ENCODE assay signal across 29 cellular contexts in the genomic region with DNA sequence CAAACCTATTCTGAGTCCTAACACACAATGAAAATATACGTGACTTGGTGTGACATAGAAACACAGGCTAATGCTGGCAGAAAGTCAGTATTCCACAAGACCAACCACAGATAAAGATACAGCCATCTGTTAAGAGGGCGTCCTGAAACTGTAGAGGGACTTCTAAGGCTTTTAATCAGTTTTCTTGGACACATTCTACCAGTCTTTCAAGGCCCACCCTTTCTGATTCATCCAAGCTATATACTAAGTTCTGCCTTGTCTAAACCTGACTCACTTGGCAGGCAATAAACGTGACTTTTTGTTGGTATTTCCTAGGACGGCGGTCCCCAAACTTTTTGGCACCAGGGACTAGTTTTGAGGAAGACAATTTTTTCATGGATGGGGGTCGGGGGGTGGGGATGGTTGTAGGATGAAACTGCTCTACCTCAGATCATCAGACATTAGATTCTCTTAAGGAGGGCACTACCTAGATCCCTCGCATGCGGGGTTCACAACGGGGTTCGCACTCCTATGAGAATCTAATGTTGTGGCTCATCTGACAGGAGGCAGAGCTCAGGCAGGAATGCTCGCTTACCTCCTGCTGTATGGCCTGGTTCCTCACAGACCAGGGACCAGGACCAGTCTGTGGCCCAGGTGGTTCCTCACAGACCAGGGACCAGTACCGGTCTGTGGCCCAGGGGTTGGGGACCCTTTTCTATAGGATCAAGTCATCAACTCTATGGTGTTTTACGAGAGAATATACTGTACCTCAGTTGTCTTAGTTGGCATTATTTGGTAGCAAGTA.
A peak's percentile ranks its signal among the peaks of the same experiment; 100 is the strongest.
DNase-seq lines count a peak whose midpoint lies in the region; ATAC-seq, FAIRE-seq and TF ChIP-seq lines count a peak whose summit lies in the region.
"Had no signal": no experiment of that assay in that cellular context is flagged by ENCODE, and none has a peak within 500 bp of the region (broad histone marks: within the 10 kb centered on the region; RNA-seq: fewer than 3 reads in every experiment).

No MANE protein-coding gene starts in this region.

- H2AFZ ChIP-seq in K562 (ENCODE audit: low read depth, low read length) = no peak overlapping the region

- peak; percentile 48 for ATAC-seq in K562
- peak; percentile 57 for ATAC-seq in foreskin keratinocyte
- no peak for ATAC-seq in HG03469 (IDR thresholded peaks at IDR 0.05; ENCODE audit: unreplicated experiment)
- no peak for ATAC-seq in HG02610 (IDR thresholded peaks at IDR 0.05; ENCODE audit: unreplicated experiment)
- ATAC-seq: activated naive CD8-positive, alpha-beta T cell treated with anti-CD3 and anti-CD28 coated beads, Interleukin-2, amount 50 U/mL, for 24 hours; activated T-cell treated with anti-CD3 and anti-CD28 coated beads, Interleukin-2, amount 50 U/mL, for 4 hours; body of pancreas; left cardiac atrium had no signal

- WGBS in K562 (ENCODE audit: insufficient coverage, low coverage, missing lambda C conversion rate) = 82% methylated on average over 13 of the region's 13 CpGs

- TF ChIP-seq CTCF in K562 (IDR thresholded peaks at IDR 0.05 in 2 of 3, conservative IDR thresholded peaks at IDR 0.05 in 1 of 3; ENCODE audit: insufficient read depth in 2 of 3, low read depth in 1 of 3, low read length in 3 of 3) (no peak), foreskin keratinocyte (conservative IDR thresholded peaks at IDR 0.05) (no peak), kidney (IDR thresholded peaks at IDR 0.05; ENCODE audit: borderline replicate concordance, extremely low read depth, insufficient read depth) (no peak), WERI-Rb-1 (IDR thresholded peaks at IDR 0.05; ENCODE audit: low read depth, low read length) (no peak)

- H3K36me3 ChIP-seq in K562 (ENCODE audit: control insufficient read depth, insufficient read depth, low read length) (peaks cover 35% of the 10 kb centered on the region), kidney (ENCODE audit: control insufficient read depth in 1 of 2, insufficient read depth in 2 of 2, low read length in 2 of 2) (peaks cover 5 to 20% of the 10 kb centered on the region in 2 donors), WERI-Rb-1 (peaks cover 33% of the 10 kb centered on the region)

- no peak for FAIRE-seq in GM12891 (lab: Jason Lieb, UNC)
- FAIRE-seq in K562 (lab: Jason Lieb, UNC) = no peak
- no peak for FAIRE-seq in kidney (lab: Jason Lieb, UNC)
- FAIRE-seq: endothelial cell of umbilical vein, frontal cortex, G401.6, H1 had no signal

- in situ Hi-C loops in K562 (cut with MboI) = no loop called here

- H3K4me3 ChIP-seq in K562 (no peak overlapping the region), kidney (ENCODE audit: low read length in 2 of 2) (no peak overlapping the region), WERI-Rb-1 (ENCODE audit: low read depth, low read length) (no peak overlapping the region)
- H3K4me3 ChIP-seq: body of pancreas had no signal

- intact Hi-C loops in K562 (cut with micrococcal nuclease) = no loop called here
- intact Hi-C loops in kidney (cut with DNase I) = no loop called here

- POLR2A ChIA-PET in K562 (lab: Yijun Ruan, JAX) = no interaction called here

- H3K27ac ChIP-seq in K562 (ENCODE audit: extremely low read depth, low read depth, low read length) (no peak overlapping the region), foreskin keratinocyte (no peak overlapping the region), kidney (ENCODE audit: low read depth in 2 of 2, low read length in 2 of 2) (no peak overlapping the region), WERI-Rb-1 (no peak overlapping the region)
- H3K27ac ChIP-seq: body of pancreas, RWPE1, VCaP had no signal

- H4K20me1 ChIP-seq in K562 (replicated peaks; ENCODE audit: control insufficient read depth, insufficient read depth, low read length) = no peaks in the 10 kb centered on the region

- DNase-seq in GM12891 (ENCODE audit: insufficient read length, low spot score) = no peak
- peak; percentile 27 for DNase-seq in OCI-M1 (lab: John Stamatoyannopoulos, UW)
- DNase-seq in K562 (ENCODE audit: extremely low read depth in 1 of 4, low spot score in 3 of 4) = no peak
- peak in 1 of 2 donors; percentile 37 for DNase-seq in foreskin keratinocyte
- no peak for DNase-seq in kidney
- no peak for DNase-seq in WERI-Rb-1
- DNase-seq: activated CD4-positive, alpha-beta T cell treated with anti-CD3 and anti-CD28 coated beads, Interleukin-2, amount 10 ng/mL, durations not matched to agents 7 days and 5 days; activated gamma-delta T cell treated with Interleukin-2 at 50 U/mL for 16 hours; activated naive CD8-positive, alpha-beta T cell treated with anti-CD3 and anti-CD28 coated beads, Interleukin-2, amount 50 U/mL, for 24 hours; activated T-cell treated with anti-CD3 and anti-CD28 coated beads, Interleukin-2, amount 50 U/mL, for 4 hours; body of pancreas; KBM-7; left cardiac atrium; mesenchymal stem cell; MM.1S; NCI-H1417 treated with DMSO at 0.1 percent for 48 hours; NCI-H2081; NCI-H226; SK-N-SH; stimulated activated CD4-positive, alpha-beta T cell treated with anti-CD3 and anti-CD28 coated beads, Interleukin-15, amount 100 ng/mL, for 24 hours; stimulated activated naive CD4-positive, alpha-beta T cell had no signal

- no peak overlapping the region for H3K4me2 ChIP-seq in K562 (ENCODE audit: insufficient read depth, low read length)
- H3K4me2 ChIP-seq: SK-N-SH had no signal

- BruUV-seq in K562 (replicated peaks; lab: Mats Ljungman, UMichigan) = no TSS peak

- no peaks in the 10 kb centered on the region for H3K79me2 ChIP-seq in K562 (ENCODE audit: control insufficient read depth, insufficient read depth, low read length)

- CTCF ChIA-PET in K562 (lab: Yijun Ruan, JAX; ENCODE audit: low intra/inter-chr PET ratio) = no interaction called here

- H3K9me3 ChIP-seq in K562 (replicated peaks; ENCODE audit: control insufficient read depth, insufficient read depth, low read depth, low read length) (no peaks in the 10 kb centered on the region), kidney (ENCODE audit: control insufficient read depth in 1 of 2, low read length in 2 of 2) (no peaks in the 10 kb centered on the region), WERI-Rb-1 (ENCODE audit: severe bottlenecking) (no peaks in the 10 kb centered on the region)
- H3K9me3 ChIP-seq: body of pancreas, SK-N-SH had no signal

- H3K27me3 ChIP-seq in K562 (ENCODE audit: control insufficient read depth in 2 of 2, insufficient read depth in 2 of 2, low read length in 2 of 2) = no peaks in the 10 kb centered on the region
- H3K27me3 ChIP-seq in foreskin keratinocyte = no peaks in the 10 kb centered on the region
- H3K27me3 ChIP-seq in WERI-Rb-1 (ENCODE audit: insufficient read depth, low read depth, severe bottlenecking) = no peaks in the 10 kb centered on the region
- H3K27me3 ChIP-seq: body of pancreas had no signal

- H3K9me1 ChIP-seq in K562 (ENCODE audit: control insufficient read depth, insufficient read depth, low read length) = no peaks in the 10 kb centered on the region

- no peaks in the 10 kb centered on the region for H3K4me1 ChIP-seq in K562 (replicated peaks in 1 of 2; ENCODE audit: control insufficient read depth in 2 of 2, insufficient read depth in 2 of 2, low read length in 2 of 2)
- H3K4me1 ChIP-seq in foreskin keratinocyte = no peaks in the 10 kb centered on the region
- H3K4me1 ChIP-seq in kidney (ENCODE audit: control insufficient read depth in 1 of 2, insufficient read depth in 1 of 2, low read depth in 1 of 2, low read length in 2 of 2) = no peaks in the 10 kb centered on the region
- H3K4me1 ChIP-seq: body of pancreas had no signal

- H3K9ac ChIP-seq in K562 (ENCODE audit: insufficient read depth in 1 of 2, low read depth in 2 of 2, low read length in 2 of 2) = no peak overlapping the region
- no peak overlapping the region for H3K9ac ChIP-seq in kidney (ENCODE audit: low read length in 2 of 2)
- H3K9ac ChIP-seq: SK-N-SH had no signal

- no peak for TF ChIP-seq EP300 in K562 (IDR thresholded peaks at IDR 0.05; ENCODE audit: low read length)

- TF ChIP-seq POLR2A in GM12891 (IDR thresholded peaks at IDR 0.05; ENCODE audit: low read depth, low read length) = 0 out of 2 replicates have a peak, but pooled peaks have one; percentile 28
- 0 out of 2 replicates have a peak, but pooled peaks have one; percentile 57 for TF ChIP-seq POLR2A in K562 (conservative IDR thresholded peaks at IDR 0.05)

- no peak for TF ChIP-seq RAD21 in K562 (CRISPR knock-in tag; conservative IDR thresholded peaks at IDR 0.05 in 1 of 2, IDR thresholded peaks at IDR 0.05 in 1 of 2)

TF ChIP-seq in GM12891, 5 proteins besides CTCF, POLR2A, EP300 and RAD21:
- TF ChIP-seq PAX5 (IDR thresholded peaks at IDR 0.05; ENCODE audit: insufficient read depth, low read length, severe bottlenecking) (no peak), TAF1 (IDR thresholded peaks at IDR 0.05; ENCODE audit: low read depth, low read length) (no peak), POU2F2 (IDR thresholded peaks at IDR 0.05; ENCODE audit: low read depth, low read length) (no peak)

TF ChIP-seq in K562, 482 proteins besides CTCF, POLR2A, EP300 and RAD21 (continues in another document):
- 0 out of 2 replicates have a peak, but pooled peaks have one; percentile 31 for TF ChIP-seq SUPT5H (IDR thresholded peaks at IDR 0.05)
- no peak for TF ChIP-seq NFATC3 (IDR thresholded peaks at IDR 0.05)
- no peak for TF ChIP-seq SRSF3 (IDR thresholded peaks at IDR 0.05; ENCODE audit: insufficient read depth, low read length)
- no peak for TF ChIP-seq ZNF695 (CRISPR knock-in tag; IDR thresholded peaks at IDR 0.05)
- TF ChIP-seq MAFG (tag; conservative IDR thresholded peaks at IDR 0.05) = no peak
- no peak for TF ChIP-seq ZNF830 (CRISPR knock-in tag; IDR thresholded peaks at IDR 0.05)
- no peak for TF ChIP-seq ZNF263 (CRISPR knock-in tag; IDR thresholded peaks at IDR 0.05; ENCODE audit: borderline replicate concordance)
- peak; percentile 8 for TF ChIP-seq RBM22 (IDR thresholded peaks at IDR 0.05; ENCODE audit: low read depth, low read length, poor library complexity, severe bottlenecking)
- no peak for TF ChIP-seq SPI1 (IDR thresholded peaks at IDR 0.05; ENCODE audit: borderline replicate concordance, low read depth, low read length)
- no peak for TF ChIP-seq XRCC4 (IDR thresholded peaks at IDR 0.05; ENCODE audit: extremely low read depth, insufficient read depth, insufficient read length)
- no peak for TF ChIP-seq ADNP (tag; IDR thresholded peaks at IDR 0.05)

Comparison
In these comparisons a context has a peak if more than half of its experiments do, and no peak if none do; other contexts are left out.
1. ATAC-seq: peak in K562 (single experiment) and foreskin keratinocyte (single experiment); none in HG03469 (single experiment) and HG02610 (single experiment).